8 cellular contexts compared by ENCODE assay signal in the genomic region with DNA sequence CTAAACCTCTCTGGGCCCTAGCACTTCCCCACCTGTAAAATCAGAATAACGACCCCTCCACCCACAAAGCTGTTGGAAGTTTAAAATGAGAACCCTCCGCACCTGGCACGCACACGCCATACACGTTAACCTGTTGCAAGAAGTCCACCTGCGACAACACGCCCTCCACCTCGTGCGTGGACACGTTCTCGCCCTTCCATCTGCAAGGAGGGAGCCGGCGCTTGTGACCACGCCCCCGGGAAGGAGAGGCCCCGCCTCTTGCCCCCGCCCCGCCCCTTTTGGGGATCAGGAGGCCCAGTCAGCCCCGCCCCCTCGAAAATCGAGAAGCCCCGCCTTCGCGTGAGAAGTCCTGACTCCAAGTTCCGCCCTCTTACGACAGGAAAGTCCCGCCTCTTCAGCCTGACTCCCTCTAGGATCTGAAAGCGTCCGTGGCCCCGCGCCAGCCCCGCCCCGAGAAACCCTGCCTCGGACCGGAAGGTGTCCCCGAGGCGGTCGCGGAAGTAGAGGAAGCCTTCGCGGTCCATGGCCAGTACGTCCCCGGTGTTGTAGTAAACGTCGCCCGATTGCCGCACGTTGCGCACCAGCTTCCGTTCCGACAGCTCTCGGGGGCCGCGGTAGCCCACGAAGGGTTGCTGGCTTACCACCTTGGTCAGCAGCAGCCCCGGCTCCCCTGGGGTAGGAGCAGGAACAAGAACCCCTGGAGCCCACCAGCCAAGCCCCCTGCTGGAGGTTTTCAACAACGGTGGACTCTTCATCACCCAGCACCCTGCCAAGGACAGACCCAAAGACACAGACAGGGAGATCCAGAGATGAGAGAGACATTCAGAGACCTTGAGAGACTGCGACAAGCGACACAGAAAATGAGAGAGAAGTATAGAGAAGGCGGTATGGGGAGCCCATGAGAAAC. TPM values are rescaled to one million over a fixed set of nuclear protein-coding genes. Genes with fewer than 3 reads are reported as not detected.
DNase-seq lines count a peak whose midpoint lies in the region; ATAC-seq and TF ChIP-seq lines count a peak whose summit lies in the region.

No MANE protein-coding gene starts in this region.

- WGBS in esophagus muscularis mucosa: 6% methylated on average over 12 of the region's 60 CpGs

- H2AFZ ChIP-seq in PC-3 (ENCODE audit: low read length): peak overlapping the region; percentile 97

- peaks cover 21% of the 10 kb centered on the region for H3K4me1 ChIP-seq in PC-3 (ENCODE audit: insufficient read depth, low read length)
- peaks cover 16 to 29% (median 23%) of the 10 kb centered on the region in 4 donors for H3K4me1 ChIP-seq in esophagus muscularis mucosa
- H3K4me1 ChIP-seq in muscle layer of duodenum (ENCODE audit: control insufficient read depth in 1 of 2, insufficient read depth in 2 of 2, low read length in 2 of 2): peaks cover 0 to 9% of the 10 kb centered on the region in 2 donors

- H3K4me2 ChIP-seq in PC-3 (ENCODE audit: low read length): peak overlapping the region; percentile 85

- H3K36me3 ChIP-seq in PC-3 (ENCODE audit: low read depth, low read length) (no peaks in the 10 kb centered on the region), esophagus muscularis mucosa (no peaks in the 10 kb centered on the region), muscle layer of duodenum (ENCODE audit: control insufficient read depth in 1 of 2, insufficient read depth in 2 of 2, low read length in 2 of 2) (no peaks in the 10 kb centered on the region)

- TF ChIP-seq POLR2A in esophagus muscularis mucosa (IDR thresholded peaks at IDR 0.05; ENCODE audit: low read depth): no peak

- DNase-seq in DMS79 (lab: John Stamatoyannopoulos, UW): peak; percentile 98
- DNase-seq in Jurkat, Clone E6-1 (ENCODE audit: low read depth, low spot score): peak; percentile 96
- DNase-seq in PC-3: peak; percentile 100
- peak; percentile 99 to 100 for DNase-seq in activated T-cell treated with anti-CD3 and anti-CD28 coated beads, Interleukin-2, amount 50 U/mL, for 48 hours
- DNase-seq in esophagus muscularis mucosa (ENCODE audit: extremely low spot score): peak; percentile 100
- DNase-seq in stimulated activated CD8-positive, alpha-beta memory T cell treated with anti-CD3 and anti-CD28 coated beads, Interleukin-7, amount 100 ng/mL, for 24 hours (ENCODE audit: low read depth): peak; percentile 99

- BruUV-seq in PC-3 (replicated peaks; lab: Mats Ljungman, UMichigan): TSS peak; percentile 93

- H4K20me1 ChIP-seq in PC-3 (ENCODE audit: low read length): no peaks in the 10 kb centered on the region

- ATAC-seq in GM21619 (IDR thresholded peaks at IDR 0.05; ENCODE audit: unreplicated experiment) (peak; percentile 78), PC-3 (peak; percentile 98)

- CTCF ChIA-PET in PC-3 (lab: Charles Lee): interaction anchor here (0.6 kb wide), 1 partner anchor 127 kb away, joined by 3 read pairs; no protein-coding TSS in a partner anchor

- H3K9me3 ChIP-seq in PC-3 (ENCODE audit: low read length): no peaks in the 10 kb centered on the region
- H3K9me3 ChIP-seq in esophagus muscularis mucosa: no peaks in the 10 kb centered on the region
- H3K9me3 ChIP-seq in muscle layer of duodenum (ENCODE audit: control insufficient read depth in 1 of 2, low read length in 2 of 2): no peaks in the 10 kb centered on the region

- intact Hi-C loops in PC-3 (cut with micrococcal nuclease) (loop anchor here (1.0 kb wide), 2 partner anchors 20 to 60 kb away; partner anchors contain the start of gene ZBTB45), esophagus muscularis mucosa (cut with DNase I) (no loop called here)

- peak overlapping the region; percentile 29 for H3K27ac ChIP-seq in PC-3 (ENCODE audit: low read length)
- peak overlapping the region; percentile 72 to 85 (median 80) for H3K27ac ChIP-seq in esophagus muscularis mucosa (replicated peaks in 1 of 4)
- peak overlapping the region; percentile 3 for H3K27ac ChIP-seq in muscle layer of duodenum (ENCODE audit: low read length)

- H3F3A ChIP-seq in PC-3 (ENCODE audit: low read length, unreplicated experiment): no peaks in the 10 kb centered on the region

- no peaks in the 10 kb centered on the region for H3K9me2 ChIP-seq in PC-3 (replicated peaks; ENCODE audit: low read length)

- TF ChIP-seq CTCF in PC-3 (conservative IDR thresholded peaks at IDR 0.05; ENCODE audit: low read depth, low read length) (0 out of 2 replicates have a peak, but pooled peaks have one; percentile 28), esophagus muscularis mucosa (IDR thresholded peaks at IDR 0.05) (peak in 2 of 3 experiments; percentile 23 to 41)

- H3K4me3 ChIP-seq in Jurkat, Clone E6-1 (ENCODE audit: low read length): peak overlapping the region; percentile 92
- H3K4me3 ChIP-seq in PC-3 (ENCODE audit: low read length) (peak overlapping the region; percentile 69), esophagus muscularis mucosa (peak overlapping the region; percentile 55 to 66 (median 62)), muscle layer of duodenum (ENCODE audit: low read depth in 1 of 2, low read length in 2 of 2) (peak overlapping the region; percentile 63 to 66)

- POLR2A ChIA-PET in PC-3 (lab: Charles Lee; ENCODE audit: unreplicated experiment): no interaction called here

- no peak for TF ChIP-seq EP300 in esophagus muscularis mucosa (IDR thresholded peaks at IDR 0.05)

- peak overlapping the region; percentile 77 for H3K9ac ChIP-seq in PC-3 (ENCODE audit: low read length)

- H3K79me2 ChIP-seq in PC-3 (ENCODE audit: low read length): peaks cover 32% of the 10 kb centered on the region

- H3K27me3 ChIP-seq in PC-3 (ENCODE audit: low read length): no peaks in the 10 kb centered on the region
- no peaks in the 10 kb centered on the region for H3K27me3 ChIP-seq in esophagus muscularis mucosa
- no peaks in the 10 kb centered on the region for H3K27me3 ChIP-seq in muscle layer of duodenum (ENCODE audit: low read depth, low read length)

RNA-seq across cellular contexts. Expression of gene SLC27A5, which starts 12.5 kb away (rescaled TPM):
- 32.6 TPM for polyA plus RNA-seq in Jurkat, Clone E6-1 (2012; ENCODE audit: insufficient read depth, insufficient read length)
- total RNA-seq in PC-3 (2014; rRNA removed): 56.2 and 56.8 TPM in 2 replicates
- total RNA-seq in esophagus muscularis mucosa: 10 to 100 TPM in 1 of 4 donors, 1 to 10 TPM in 3; 3.8 to 10.8 (median 4.6) TPM

RNA-seq across cellular contexts. Expression of gene ZBTB45, which starts 20.3 kb away (rescaled TPM):
- 16.5 TPM for polyA plus RNA-seq in Jurkat, Clone E6-1 (2012; ENCODE audit: insufficient read depth, insufficient read length)
- 14.0 and 19.1 TPM in 2 replicates for total RNA-seq in PC-3 (2014; rRNA removed)
- total RNA-seq in esophagus muscularis mucosa: 10 to 100 TPM in 2 of 4 donors, 1 to 10 TPM in 2; 8.8 to 20.0 (median 12.1) TPM

RNA-seq across cellular contexts. Expression of gene ZNF446, which starts 23.1 kb away (rescaled TPM):
- polyA plus RNA-seq in Jurkat, Clone E6-1 (2012; ENCODE audit: insufficient read depth, insufficient read length): 10.8 TPM
- total RNA-seq in PC-3 (2014; rRNA removed) (8.9 and 13.4 TPM in 2 replicates), esophagus muscularis mucosa (10 to 100 TPM; 13.7 to 20.4 (median 17.0) TPM)

RNA-seq across cellular contexts. Expression of gene ZNF324, which starts 32.4 kb away (rescaled TPM):
- 5.7 TPM for polyA plus RNA-seq in Jurkat, Clone E6-1 (2012; ENCODE audit: insufficient read depth, insufficient read length)
- total RNA-seq in PC-3 (2014; rRNA removed) (14.8 and 15.9 TPM in 2 replicates), esophagus muscularis mucosa (10 to 100 TPM; 12.9 to 21.8 (median 15.6) TPM)

RNA-seq across cellular contexts. Expression of gene TRIM28, which starts 44.6 kb away (rescaled TPM):
- polyA plus RNA-seq in Jurkat, Clone E6-1 (2012; ENCODE audit: insufficient read depth, insufficient read length): 1,014 TPM
- 1,169 and 1,653 TPM in 2 replicates for total RNA-seq in PC-3 (2014; rRNA removed)
- total RNA-seq in esophagus muscularis mucosa: 100 to 1,000 TPM; 152 to 319 (median 264) TPM

Comparison
In these comparisons a context has a peak if more than half of its experiments do, and no peak if none do; other contexts are left out.
1. Peak in every context shown above with its lines: DNase-seq, ATAC-seq, H3K4me3 ChIP-seq and H3K27ac ChIP-seq.
2. H3K27ac ChIP-seq: peak in every context shown above with its lines; median percentile 80 in esophagus muscularis mucosa; 29 in PC-3; 3 in muscle layer of duodenum.